1 cellular context compared by ENCODE assay signal in genomic region chr17:3667366-3668278, GRCh38.
A peak's percentile ranks its signal among the peaks of the same experiment; 100 is the strongest.
TF ChIP-seq lines count a peak whose summit lies in the region.

No MANE protein-coding gene starts in this region.

TF ChIP-seq in HEK293, 187 proteins besides CTCF, POLR2A, EP300 and RAD21 (continued from another document):
- TF ChIP-seq, protein P1, sequence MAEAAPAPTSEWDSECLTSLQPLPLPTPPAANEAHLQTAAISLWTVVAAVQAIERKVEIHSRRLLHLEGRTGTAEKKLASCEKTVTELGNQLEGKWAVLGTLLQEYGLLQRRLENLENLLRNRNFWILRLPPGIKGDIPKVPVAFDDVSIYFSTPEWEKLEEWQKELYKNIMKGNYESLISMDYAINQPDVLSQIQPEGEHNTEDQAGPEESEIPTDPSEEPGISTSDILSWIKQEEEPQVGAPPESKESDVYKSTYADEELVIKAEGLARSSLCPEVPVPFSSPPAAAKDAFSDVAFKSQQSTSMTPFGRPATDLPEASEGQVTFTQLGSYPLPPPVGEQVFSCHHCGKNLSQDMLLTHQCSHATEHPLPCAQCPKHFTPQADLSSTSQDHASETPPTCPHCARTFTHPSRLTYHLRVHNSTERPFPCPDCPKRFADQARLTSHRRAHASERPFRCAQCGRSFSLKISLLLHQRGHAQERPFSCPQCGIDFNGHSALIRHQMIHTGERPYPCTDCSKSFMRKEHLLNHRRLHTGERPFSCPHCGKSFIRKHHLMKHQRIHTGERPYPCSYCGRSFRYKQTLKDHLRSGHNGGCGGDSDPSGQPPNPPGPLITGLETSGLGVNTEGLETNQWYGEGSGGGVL (tag by site-specific recombination; IDR thresholded peaks at IDR 0.05): peak; percentile 25; the same call in 1 of the 2 replicates
- no peak for TF ChIP-seq ZNF658 (tag by site-specific recombination; IDR thresholded peaks at IDR 0.05)
- peak; percentile 96 for TF ChIP-seq GLIS2 (tag by site-specific recombination; IDR thresholded peaks at IDR 0.05)
- TF ChIP-seq SP7 (tag by site-specific recombination; IDR thresholded peaks at IDR 0.05): peak; percentile 70; the same call in 1 of the 2 replicates
- TF ChIP-seq ZNF501 (tag by site-specific recombination; IDR thresholded peaks at IDR 0.05): peak; percentile 90; the same call in 1 of the 2 replicates
- no peak for TF ChIP-seq WT1 (tag by site-specific recombination; IDR thresholded peaks at IDR 0.05)
- 0 out of 2 replicates have a peak, but pooled peaks have one; percentile 37 for TF ChIP-seq GLI4 (tag by site-specific recombination; IDR thresholded peaks at IDR 0.05)
- no peak for TF ChIP-seq ZNF292 (tag by site-specific recombination; IDR thresholded peaks at IDR 0.05; ENCODE audit: borderline replicate concordance, low read depth)
